Comparison of ENCODE assay signal across 29 cellular contexts in genomic region chr1:212460376-212460775, GRCh38.
"Had no signal": no experiment of that assay in that cellular context is flagged by ENCODE, and none has a peak within 500 bp of the region (broad histone marks: within the 10 kb centered on the region; RNA-seq: fewer than 3 reads in every experiment).

No MANE protein-coding gene starts in this region.

- FAIRE-seq: astrocyte, colon, keratinocyte had no signal

- H3K4me1 ChIP-seq: upper lobe of right lung had no signal

- H2AFZ ChIP-seq: hepatocyte, neural progenitor cell had no signal

- H3K4me3 Mint-ChIP-seq: activated CD4-positive, alpha-beta T cell treated with anti-CD3 and anti-CD28 coated beads for 36 hours; activated CD8-positive, alpha-beta memory T cell treated with anti-CD3 and anti-CD28 coated beads, Interleukin-2, amount 10 ng/mL, durations not matched to agents 7 days and 5 days; activated CD8-positive, alpha-beta T cell treated with anti-CD3 and anti-CD28 coated beads, Interleukin-2, amount 10 ng/mL, durations not matched to agents 7 days and 5 days; activated naive CD8-positive, alpha-beta T cell; natural killer cell; neural progenitor cell; stimulated activated naive CD8-positive, alpha-beta T cell treated with anti-CD3 and anti-CD28 coated beads, Interleukin-15, Interleukin-2, amounts not matched to agents 100 ng/mL and 50 ng/mL, for 24 hours; T-cell; T-helper 2 cell treated with Interferon-gamma antibody and Interleukin-4, amounts not matched to agents 5 μg/mL and 100 μg/mL, for 36 hours had no signal

- H3K27me3 ChIP-seq: brain microvascular endothelial cell, gastroesophageal sphincter, hepatocyte, neural progenitor cell, tibial artery, upper lobe of right lung had no signal

- DNase-seq: activated CD4-positive, alpha-beta T cell treated with anti-CD3 and anti-CD28 coated beads for 36 hours; activated CD4-positive, CD25-positive, alpha-beta regulatory T cell; activated CD8-positive, alpha-beta memory T cell treated with anti-CD3 and anti-CD28 coated beads, Interleukin-2, amount 10 ng/mL, durations not matched to agents 7 days and 5 days; activated CD8-positive, alpha-beta T cell treated with anti-CD3 and anti-CD28 coated beads, Interleukin-2, amount 10 ng/mL, durations not matched to agents 7 days and 5 days; activated naive CD4-positive, alpha-beta T cell treated with Interleukin-2 at 50 U/mL for 16 hours; activated T-cell treated with anti-CD3 and anti-CD28 coated beads, Interleukin-2, amount 50 U/mL, for 48 hours; brain microvascular endothelial cell; central memory CD4-positive, alpha-beta T cell; dermis blood vessel endothelial cell; effector CD8-positive, alpha-beta T cell; erythroblast; left colon; mesendoderm; natural killer cell; right cardiac atrium; stimulated activated CD4-positive, alpha-beta T cell treated with anti-CD3 and anti-CD28 coated beads, Interleukin-2, amount 100 ng/mL, for 48 hours; T-cell; tibial artery; upper lobe of right lung had no signal

- H3K4me2 ChIP-seq: hepatocyte, neural progenitor cell had no signal

- H3K36me3 Mint-ChIP-seq: activated CD8-positive, alpha-beta memory T cell treated with anti-CD3 and anti-CD28 coated beads, Interleukin-2, amount 10 ng/mL, durations not matched to agents 7 days and 5 days; activated naive CD8-positive, alpha-beta T cell; natural killer cell; neural progenitor cell; T-cell had no signal

- H3K9me3 ChIP-seq: tibial artery, upper lobe of right lung had no signal

- H3K27ac Mint-ChIP-seq: activated CD4-positive, alpha-beta T cell treated with anti-CD3 and anti-CD28 coated beads for 36 hours; activated CD8-positive, alpha-beta memory T cell treated with anti-CD3 and anti-CD28 coated beads, Interleukin-2, amount 10 ng/mL, durations not matched to agents 7 days and 5 days; activated CD8-positive, alpha-beta T cell treated with anti-CD3 and anti-CD28 coated beads, Interleukin-2, amount 10 ng/mL, durations not matched to agents 7 days and 5 days; activated naive CD8-positive, alpha-beta T cell; activated T-helper 2 cell treated with anti-CD3 and anti-CD28 coated beads, Interferon-gamma antibody, Interleukin-2, Interleukin-4, amounts not matched to agents 10 μg/mL and 5 μg/mL and 100 μg/mL, durations not matched to agents 14 hours and 24 hours and 36 hours; natural killer cell; neural progenitor cell; stimulated activated naive CD8-positive, alpha-beta T cell treated with anti-CD3 and anti-CD28 coated beads, Interleukin-15, Interleukin-2, amounts not matched to agents 100 ng/mL and 50 ng/mL, for 24 hours; T-cell; T-helper 2 cell treated with Interferon-gamma antibody and Interleukin-4, amounts not matched to agents 5 μg/mL and 100 μg/mL, for 36 hours had no signal

- H3K9me3 Mint-ChIP-seq: activated T-helper 2 cell treated with anti-CD3 and anti-CD28 coated beads, Interferon-gamma antibody, Interleukin-2, Interleukin-4, amounts not matched to agents 10 μg/mL and 5 μg/mL and 100 μg/mL, durations not matched to agents 14 hours and 24 hours and 36 hours; natural killer cell; stimulated activated naive CD8-positive, alpha-beta T cell treated with anti-CD3 and anti-CD28 coated beads, Interleukin-15, Interleukin-2, amounts not matched to agents 100 ng/mL and 50 ng/mL, for 24 hours; T-cell; T-helper 2 cell treated with Interferon-gamma antibody and Interleukin-4, amounts not matched to agents 5 μg/mL and 100 μg/mL, for 36 hours had no signal

- H3K79me2 ChIP-seq: hepatocyte had no signal

- H3K36me3 ChIP-seq: brain microvascular endothelial cell, gastroesophageal sphincter, neural progenitor cell, tibial artery, upper lobe of right lung had no signal

- ATAC-seq: activated CD4-positive, alpha-beta T cell treated with anti-CD3 and anti-CD28 coated beads for 36 hours; activated CD8-positive, alpha-beta memory T cell treated with anti-CD3 and anti-CD28 coated beads, Interleukin-2, amount 10 ng/mL, durations not matched to agents 7 days and 5 days; activated CD8-positive, alpha-beta T cell treated with anti-CD3 and anti-CD28 coated beads, Interleukin-2, amount 10 ng/mL, durations not matched to agents 7 days and 5 days; gastroesophageal sphincter; left colon; natural killer cell; right cardiac atrium; T-cell; upper lobe of right lung had no signal

- H3K4me3 ChIP-seq: gastroesophageal sphincter, hepatocyte, neural progenitor cell, tibial artery, upper lobe of right lung had no signal

- H3K9ac ChIP-seq: neural progenitor cell had no signal

- H3K27ac ChIP-seq: brain microvascular endothelial cell, gastroesophageal sphincter, hepatocyte, neural progenitor cell, tibial artery, upper lobe of right lung had no signal
